In genomic region chr11:67495234-67496005, GRCh38 we compare ENCODE assay signal across 26 cellular contexts.
"Had no signal": no experiment of that assay in that cellular context is flagged by ENCODE, and none has a peak within 500 bp of the region (broad histone marks: within the 10 kb centered on the region; RNA-seq: fewer than 3 reads in every experiment).

No MANE protein-coding gene starts in this region.

- H3K9me3 Mint-ChIP-seq: activated B cell treated with CpG ODN at 0.5 μM for 24 hours; activated CD4-positive, alpha-beta memory T cell treated with anti-CD3 and anti-CD28 coated beads for 36 hours; activated CD4-positive, alpha-beta T cell treated with anti-CD3 and anti-CD28 coated beads, Interleukin-2, amount 10 ng/mL, durations not matched to agents 7 days and 5 days; activated T-helper 2 cell treated with anti-CD3 and anti-CD28 coated beads, Interferon-gamma antibody, Interleukin-2, Interleukin-4, amounts not matched to agents 10 μg/mL and 5 μg/mL and 100 μg/mL, durations not matched to agents 14 hours and 24 hours and 36 hours; brain; central memory CD8-positive, alpha-beta T cell had no signal

- H3K4me1 Mint-ChIP-seq: activated B cell treated with CpG ODN at 0.5 μM for 24 hours, brain had no signal

- H3K9me3 ChIP-seq: MG63, Peyer's patch, SJSA1 had no signal

- DNase-seq: activated B cell treated with CpG ODN at 0.5 μM for 24 hours; activated CD4-positive, alpha-beta memory T cell treated with anti-CD3 and anti-CD28 coated beads for 36 hours; activated CD4-positive, alpha-beta T cell treated with anti-CD3 and anti-CD28 coated beads for 1 hour; activated CD4-positive, alpha-beta T cell treated with anti-CD3 and anti-CD28 coated beads, Interleukin-2, amount 10 ng/mL, durations not matched to agents 7 days and 5 days; activated CD8-positive, alpha-beta memory T cell treated with anti-CD3 and anti-CD28 coated beads for 24 hours; activated naive CD4-positive, alpha-beta T cell; activated T-cell treated with anti-CD3 and anti-CD28 coated beads, Interleukin-2, amount 50 U/mL, for 72 hours; amygdala; MG63; MV-4-11; NCI-H1092 treated with DMSO at 0.1 percent for 48 hours; NCI-H1417 treated with DMSO at 0.1 percent for 48 hours; NCI-H1694; NCI-H2029 treated with DMSO at 0.1 percent for 48 hours; NCI-H510A treated with DMSO at 0.1 percent for 48 hours; NCI-H69; NK-92 treated with Interleukin-12 subunit alpha and Interleukin-12 subunit beta, amount 100 ng/mL, for 24 hours; Peyer's patch; SHP77; T-helper 17 cell; T-helper 9 cell had no signal

- H3K36me3 Mint-ChIP-seq: activated naive CD8-positive, alpha-beta T cell had no signal

- H3K27ac ChIP-seq: Peyer's patch, SJSA1 had no signal

- H3K27ac Mint-ChIP-seq: activated B cell treated with CpG ODN at 0.5 μM for 24 hours; activated CD4-positive, alpha-beta memory T cell treated with anti-CD3 and anti-CD28 coated beads for 36 hours; activated CD4-positive, alpha-beta T cell treated with anti-CD3 and anti-CD28 coated beads, Interleukin-2, amount 10 ng/mL, durations not matched to agents 7 days and 5 days; activated naive CD8-positive, alpha-beta T cell; activated T-helper 2 cell treated with anti-CD3 and anti-CD28 coated beads, Interferon-gamma antibody, Interleukin-2, Interleukin-4, amounts not matched to agents 10 μg/mL and 5 μg/mL and 100 μg/mL, durations not matched to agents 14 hours and 24 hours and 36 hours; brain; T-helper 17 cell had no signal

- H3K4me1 ChIP-seq: Peyer's patch, SJSA1 had no signal

- H3K4me3 Mint-ChIP-seq: activated B cell treated with CpG ODN at 0.5 μM for 24 hours; activated CD4-positive, alpha-beta memory T cell treated with anti-CD3 and anti-CD28 coated beads for 36 hours; activated CD4-positive, alpha-beta T cell treated with anti-CD3 and anti-CD28 coated beads, Interleukin-2, amount 10 ng/mL, durations not matched to agents 7 days and 5 days; activated naive CD8-positive, alpha-beta T cell; activated T-cell treated with anti-CD3 and anti-CD28 coated beads, Interleukin-2, amount 50 U/mL, for 72 hours; brain; central memory CD8-positive, alpha-beta T cell; T-helper 17 cell had no signal

- H3K4me3 ChIP-seq: MG63, Peyer's patch, SJSA1 had no signal

- H3K27me3 ChIP-seq: MG63, Peyer's patch, SJSA1 had no signal

- ATAC-seq: activated T-cell treated with anti-CD3 and anti-CD28 coated beads, Interleukin-2, amount 50 U/mL, for 72 hours; T-helper 17 cell had no signal
